13 cellular contexts compared by ENCODE assay signal in genomic region chr5:176133877-176134276, GRCh38.
DNase-seq lines count a peak whose midpoint lies in the region; ATAC-seq and TF ChIP-seq lines count a peak whose summit lies in the region.
"Had no signal": no experiment of that assay in that cellular context is flagged by ENCODE, and none has a peak within 500 bp of the region (broad histone marks: within the 10 kb centered on the region; RNA-seq: fewer than 3 reads in every experiment).

No MANE protein-coding gene starts in this region.

- peaks cover 31% of the 10 kb centered on the region for H3K27me3 ChIP-seq in iPS-20b (ENCODE audit: insufficient read depth, low read length)
- H3K27me3 ChIP-seq in testis: no peaks in the 10 kb centered on the region
- H3K27me3 ChIP-seq: colonic mucosa had no signal

- TF ChIP-seq POLR2A in testis (IDR thresholded peaks at IDR 0.05): no peak

- CTCF ChIA-PET in activated naive CD4-positive, alpha-beta T cell treated with anti-CD3 and anti-CD28 coated beads for 36 hours (lab: Charles Lee): no interaction called here

- no peaks in the 10 kb centered on the region for H3K36me3 ChIP-seq in iPS-20b (ENCODE audit: insufficient read depth, low read depth, low read length)
- no peaks in the 10 kb centered on the region for H3K36me3 ChIP-seq in testis (ENCODE audit: low read depth, missing control alignments)
- H3K36me3 ChIP-seq: colonic mucosa had no signal

- H3K9me3 Mint-ChIP-seq in activated naive CD4-positive, alpha-beta T cell treated with anti-CD3 and anti-CD28 coated beads for 36 hours: no peaks in the 10 kb centered on the region

- peak overlapping the region; percentile 69 for H3K4me3 Mint-ChIP-seq in activated naive CD4-positive, alpha-beta T cell treated with anti-CD3 and anti-CD28 coated beads for 36 hours

- ATAC-seq in GM18511 (IDR thresholded peaks at IDR 0.05; ENCODE audit: unreplicated experiment): no peak
- ATAC-seq: left colon had no signal

- H3K27me3 Mint-ChIP-seq in activated naive CD4-positive, alpha-beta T cell treated with anti-CD3 and anti-CD28 coated beads for 36 hours (ENCODE audit: low read depth): no peaks in the 10 kb centered on the region

- H3K4me3 ChIP-seq in iPS-20b (ENCODE audit: low read length): peak overlapping the region; percentile 60; the same call in 1 of the 2 replicates
- peak overlapping the region; percentile 15 to 31 for H3K4me3 ChIP-seq in testis
- H3K4me3 ChIP-seq: colonic mucosa had no signal

- intact Hi-C loops in activated naive CD4-positive, alpha-beta T cell treated with anti-CD3 and anti-CD28 coated beads for 36 hours (cut with micrococcal nuclease): no loop called here
- intact Hi-C loops in testis (cut with DNase I; ENCODE audit: low total_unique reads): no loop called here

- H3K27ac ChIP-seq in iPS-20b (ENCODE audit: low read length): no peak overlapping the region
- no peak overlapping the region for H3K27ac ChIP-seq in testis
- H3K27ac ChIP-seq: colonic mucosa had no signal

- DNase-seq in activated naive CD4-positive, alpha-beta T cell treated with anti-CD3 and anti-CD28 coated beads for 36 hours: no peak
- DNase-seq in activated naive CD4-positive, alpha-beta T cell (lab: John Stamatoyannopoulos, UW): no peak
- peak; percentile 19 to 20 for DNase-seq in activated T-cell treated with anti-CD3 and anti-CD28 coated beads, Interleukin-2, amount 50 U/mL, for 48 hours
- DNase-seq in testis (peak; percentile 28), NCI-H2107 (lab: John Stamatoyannopoulos, UW) (no peak), H4 (ENCODE audit: low spot score) (no peak)
- DNase-seq: colonic mucosa, erythroblast, left colon, right cardiac atrium, SIG-M5 had no signal

- no peak for TF ChIP-seq CTCF in testis (IDR thresholded peaks at IDR 0.05)

- H3K27ac Mint-ChIP-seq in activated naive CD4-positive, alpha-beta T cell treated with anti-CD3 and anti-CD28 coated beads for 36 hours: no peak overlapping the region

- H3K9ac ChIP-seq in iPS-20b (ENCODE audit: low read depth, low read length): no peak overlapping the region; the same call in 1 of the 2 replicates

- H3K4me1 ChIP-seq in iPS-20b (ENCODE audit: insufficient read depth, low read length) (no peaks in the 10 kb centered on the region), testis (peaks cover 21% of the 10 kb centered on the region)
- H3K4me1 ChIP-seq: colonic mucosa had no signal

- no peaks in the 10 kb centered on the region for H3K9me3 ChIP-seq in iPS-20b (ENCODE audit: insufficient read depth, low read depth, low read length)
- no peaks in the 10 kb centered on the region for H3K9me3 ChIP-seq in testis
- H3K9me3 ChIP-seq: colonic mucosa had no signal

- H3K36me3 Mint-ChIP-seq in activated naive CD4-positive, alpha-beta T cell treated with anti-CD3 and anti-CD28 coated beads for 36 hours (ENCODE audit: low read depth): no peaks in the 10 kb centered on the region

- WGBS in testis, 2 donors: 31 to 48% methylated on average over 13 to 15 of the region's 15 CpGs

- H3K4me1 Mint-ChIP-seq in activated naive CD4-positive, alpha-beta T cell treated with anti-CD3 and anti-CD28 coated beads for 36 hours (ENCODE audit: low read depth): peaks cover 19% of the 10 kb centered on the region

Comparison
In these comparisons a context has a peak if more than half of its experiments do, and no peak if none do; other contexts are left out.
1. DNase-seq: peak in activated T-cell treated with anti-CD3 and anti-CD28 coated beads, Interleukin-2, amount 50 U/mL, for 48 hours (2 of 2) and testis (single experiment); none in activated naive CD4-positive, alpha-beta T cell treated with anti-CD3 and anti-CD28 coated beads for 36 hours (single experiment), activated naive CD4-positive, alpha-beta T cell (0 of 4), NCI-H2107 (single experiment) and H4 (single experiment).